In the genomic region with DNA sequence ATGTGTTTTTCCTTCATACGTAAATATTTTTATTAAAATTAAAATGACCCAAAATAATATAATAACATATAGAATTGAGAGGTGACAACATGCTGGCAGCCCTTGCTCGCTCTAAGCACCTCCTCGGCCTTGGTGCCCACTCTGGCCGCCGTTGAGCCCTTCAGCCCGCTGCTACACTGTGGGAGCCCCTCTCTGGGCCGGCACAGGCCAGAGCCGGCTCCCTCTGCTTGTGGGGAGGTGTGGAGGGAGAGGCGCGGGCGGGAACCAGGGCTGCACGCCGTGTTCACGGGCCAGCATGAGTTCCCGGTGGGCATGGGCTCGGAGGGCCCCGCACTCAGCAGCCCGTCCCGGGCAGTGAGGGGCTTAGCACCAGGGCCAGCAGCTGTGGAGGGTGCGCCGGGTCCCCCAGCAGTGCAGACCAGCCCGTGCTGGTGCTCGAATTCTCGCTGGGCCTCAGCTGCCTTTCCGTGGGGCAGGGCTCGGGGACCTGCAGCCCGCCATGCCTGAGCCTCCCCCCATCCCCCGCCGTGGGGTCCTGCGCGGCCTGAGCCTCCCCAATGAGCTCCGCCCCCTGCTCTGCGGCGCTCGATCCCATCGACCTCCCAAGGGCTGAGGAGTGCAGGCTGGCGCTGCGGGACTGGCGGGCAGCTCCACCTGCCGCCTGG, we compare ENCODE assay signal across 17 cellular contexts.
"Had no signal": no experiment of that assay in that cellular context is flagged by ENCODE, and none has a peak within 500 bp of the region (broad histone marks: within the 10 kb centered on the region; RNA-seq: fewer than 3 reads in every experiment).

No MANE protein-coding gene starts in this region.

- H3K9me3 Mint-ChIP-seq: IgD-negative memory B cell had no signal

- FAIRE-seq: RCC 7860 had no signal

- H3K36me3 Mint-ChIP-seq: IgD-negative memory B cell had no signal

- H3K4me3 Mint-ChIP-seq: IgD-negative memory B cell had no signal

- H3K4me2 ChIP-seq: SK-N-SH had no signal

- DNase-seq: NCI-H1048, NCI-H1105, NCI-H1417, NCI-H1436 treated with DMSO at 0.1 percent for 48 hours, NCI-H1694, NCI-H1930, NCI-H2081, NCI-H2107, NCI-H2227 treated with DMSO at 0.1 percent for 48 hours, NCI-H524, NCI-H69, NCI-H774, RPMI8226, SHP77, SK-N-SH had no signal

- H3K9me3 ChIP-seq: SK-N-SH had no signal

- H3K9ac ChIP-seq: SK-N-SH had no signal
